23 cellular contexts compared by ENCODE assay signal in genomic region chr3:55595420-55595819, GRCh38.
A peak's percentile ranks its signal among the peaks of the same experiment; 100 is the strongest.
DNase-seq lines count a peak whose midpoint lies in the region; TF ChIP-seq lines count a peak whose summit lies in the region.
"Had no signal": no experiment of that assay in that cellular context is flagged by ENCODE, and none has a peak within 500 bp of the region (broad histone marks: within the 10 kb centered on the region; RNA-seq: fewer than 3 reads in every experiment).

No MANE protein-coding gene starts in this region.

- H3K27me3 ChIP-seq in PC-9 (ENCODE audit: insufficient read depth, low read depth) (no peaks in the 10 kb centered on the region), smooth muscle cell (ENCODE audit: low read depth) (no peaks in the 10 kb centered on the region)
- H3K27me3 ChIP-seq: BE2C; BLaER1 treated with 17β-estradiol and CSF1 and Interleukin-3, amounts not matched to agents 10 nM and 100 nM had no signal

- H3K36me3 ChIP-seq in PC-9 (ENCODE audit: low read depth) (peaks cover 12% of the 10 kb centered on the region), smooth muscle cell (ENCODE audit: low read depth) (no peaks in the 10 kb centered on the region)
- H3K36me3 ChIP-seq: BE2C; BLaER1 treated with 17β-estradiol and CSF1 and Interleukin-3, amounts not matched to agents 10 nM and 100 nM had no signal

- H3K9me2 ChIP-seq in PC-9 (ENCODE audit: insufficient read depth) = no peaks in the 10 kb centered on the region

- no TSS peak for BruUV-seq in PC-9 (replicated peaks; lab: Mats Ljungman, UMichigan)

- no peak for TF ChIP-seq CTCF in PC-9 (conservative IDR thresholded peaks at IDR 0.05)
- TF ChIP-seq CTCF in smooth muscle cell (IDR thresholded peaks at IDR 0.05; ENCODE audit: borderline replicate concordance, insufficient read depth, poor library complexity, severe bottlenecking) = no peak

- peaks cover 24% of the 10 kb centered on the region for H3K79me2 ChIP-seq in PC-9 (ENCODE audit: low read depth)
- no peaks in the 10 kb centered on the region for H3K79me2 ChIP-seq in smooth muscle cell (ENCODE audit: low read depth)

- H3K9me3 ChIP-seq in PC-9 (ENCODE audit: insufficient read depth, low read depth) = 0 out of 2 replicates have a peak, but pooled peaks cover 4% of the 10 kb centered on the region
- no peaks in the 10 kb centered on the region for H3K9me3 ChIP-seq in smooth muscle cell (replicated peaks; ENCODE audit: low read depth)
- H3K9me3 ChIP-seq: A549, BE2C had no signal

- H3K4me1 ChIP-seq in PC-9 (replicated peaks; ENCODE audit: insufficient read depth) = peaks cover 80% of the 10 kb centered on the region
- H3K4me1 ChIP-seq in smooth muscle cell (ENCODE audit: low read depth) = peaks cover 6% of the 10 kb centered on the region
- H3K4me1 ChIP-seq: A549, BE2C had no signal

- no peak overlapping the region for H3K9ac ChIP-seq in smooth muscle cell (ENCODE audit: low read depth)
- H3K9ac ChIP-seq: BLaER1 treated with 17β-estradiol and CSF1 and Interleukin-3, amounts not matched to agents 10 nM and 100 nM; GM23248 had no signal

- 49% methylated on average over 4 of the region's 4 CpGs for WGBS in smooth muscle cell (ENCODE audit: low lambda C conversion rate)

- H2AFZ ChIP-seq in PC-9 (no peak overlapping the region), smooth muscle cell (ENCODE audit: low read depth) (peak overlapping the region; percentile 49)
- H2AFZ ChIP-seq: GM23248 had no signal

- H3K4me3 ChIP-seq in PC-9 (peak overlapping the region; percentile 63; the same call in 1 of the 2 replicates), smooth muscle cell (no peak overlapping the region)
- H3K4me3 ChIP-seq: A549; BLaER1 treated with 17β-estradiol and CSF1 and Interleukin-3, amounts not matched to agents 10 nM and 100 nM; GM12878; GM23248 had no signal

- peaks cover 47% of the 10 kb centered on the region for H3F3A ChIP-seq in PC-9 (ENCODE audit: insufficient read depth, low read depth)
- H3F3A ChIP-seq in smooth muscle cell (ENCODE audit: low read depth) = peaks cover 3% of the 10 kb centered on the region

- no peaks in the 10 kb centered on the region for H4K20me1 ChIP-seq in PC-9 (ENCODE audit: insufficient read depth)
- no peaks in the 10 kb centered on the region for H4K20me1 ChIP-seq in smooth muscle cell (ENCODE audit: low read depth)
- H4K20me1 ChIP-seq: BLaER1 treated with 17β-estradiol and CSF1 and Interleukin-3, amounts not matched to agents 10 nM and 100 nM had no signal

- H3K27ac ChIP-seq in PC-9 (peak overlapping the region; percentile 99), smooth muscle cell (ENCODE audit: low read depth) (no peak overlapping the region), substantia nigra (ENCODE audit: low read depth, low read length, poor library complexity, severe bottlenecking) (no peak overlapping the region)
- H3K27ac ChIP-seq: A549; BLaER1 treated with 17β-estradiol and CSF1 and Interleukin-3, amounts not matched to agents 10 nM and 100 nM; GM23248 had no signal

- intact Hi-C loops in PC-9 (cut with micrococcal nuclease; ENCODE audit: unreplicated experiment) = loop anchor here (10.0 kb wide), 1 partner anchor 741 kb away; no protein-coding TSS in a partner anchor

- POLR2A ChIA-PET in HEK293T (lab: Yijun Ruan, JAX) (no interaction called here), PC-9 (lab: Charles Lee; ENCODE audit: unreplicated experiment) (interaction anchor here (0.6 kb wide), 1 partner anchor 25 kb away, joined by 4 read pairs; no protein-coding TSS in a partner anchor)

- H3K4me2 ChIP-seq in PC-9 (peak overlapping the region; percentile 87), smooth muscle cell (no peak overlapping the region)
- H3K4me2 ChIP-seq: A549; BLaER1 treated with 17β-estradiol and CSF1 and Interleukin-3, amounts not matched to agents 10 nM and 100 nM had no signal

- CTCF ChIA-PET in HEK293T (lab: Yijun Ruan, JAX) (no interaction called here), PC-9 (lab: Charles Lee) (no interaction called here)

- no peak for DNase-seq in HEK293T (ENCODE audit: extremely low spot score)
- DNase-seq in PC-9 = no peak
- DNase-seq in iris pigment epithelial cell (ENCODE audit: low read depth) = peak; percentile 45
- no peak for DNase-seq in smooth muscle cell (lab: John Stamatoyannopoulos, UW; ENCODE audit: unreplicated experiment)
- DNase-seq in substantia nigra (lab: John Stamatoyannopoulos, UW) = no peak
- DNase-seq in NCI-H526 treated with DMSO at 0.1 percent for 48 hours (lab: John Stamatoyannopoulos, UW) = no peak
- DNase-seq in inferior parietal cortex (ENCODE audit: extremely low spot score) = no peak
- DNase-seq: 8988T; ACHN; AML-193; BE2C; CD4-positive, alpha-beta T cell; CD8-positive, alpha-beta memory T cell; DMS 273 treated with DMSO at 0.1 percent for 48 hours; DMS79; EL; GDM1; GM23248; H7; HFFc6 had no signal

TF ChIP-seq in HEK293T, 16 proteins besides CTCF, POLR2A, EP300 and RAD21:
- TF ChIP-seq SP1 (IDR thresholded peaks at IDR 0.05) (no peak), ELF4 (IDR thresholded peaks at IDR 0.05) (no peak), ARNT (IDR thresholded peaks at IDR 0.05) (no peak), FOXM1 (IDR thresholded peaks at IDR 0.05; ENCODE audit: borderline replicate concordance) (no peak), HDGF (IDR thresholded peaks at IDR 0.05; ENCODE audit: borderline replicate concordance) (no peak), L3MBTL2 (conservative IDR thresholded peaks at IDR 0.05) (no peak), CTBP1 (IDR thresholded peaks at IDR 0.05; ENCODE audit: borderline replicate concordance) (no peak), PKNOX1 (IDR thresholded peaks at IDR 0.05) (peak; percentile 23; the same call in 1 of the 2 replicates)
